In genomic region chr1:77582905-77583304, GRCh38 we compare ENCODE assay signal across 22 cellular contexts.
DNase-seq lines count a peak whose midpoint lies in the region; ATAC-seq lines count a peak whose summit lies in the region.
"Had no signal": no experiment of that assay in that cellular context is flagged by ENCODE, and none has a peak within 500 bp of the region (broad histone marks: within the 10 kb centered on the region; RNA-seq: fewer than 3 reads in every experiment).

No MANE protein-coding gene starts in this region.

- DNase-seq in NCI-H128 (lab: John Stamatoyannopoulos, UW; ENCODE audit: unreplicated experiment) (no peak), NCI-H2227 treated with DMSO at 0.1 percent for 48 hours (lab: John Stamatoyannopoulos, UW) (no peak)
- DNase-seq: activated CD4-positive, alpha-beta memory T cell treated with anti-CD3 and anti-CD28 coated beads for 36 hours; activated CD4-positive, CD25-positive, alpha-beta regulatory T cell; activated naive CD4-positive, alpha-beta T cell; amniotic stem cell; CD8-positive, alpha-beta T cell; dermis blood vessel endothelial cell; DMS53; GF-D8; hypothalamus; IMR-90; NCI-H146; NCI-H524 treated with DMSO at 0.1 percent for 48 hours; stimulated activated CD4-positive, alpha-beta T cell treated with anti-CD3 and anti-CD28 coated beads, Interleukin-4, amount 100 ng/mL, for 4 hours; T-helper 9 cell; upper lobe of left lung had no signal

- ATAC-seq in GM18870 (IDR thresholded peaks at IDR 0.05; ENCODE audit: unreplicated experiment) (peak; percentile 65), GM21576 (IDR thresholded peaks at IDR 0.05; ENCODE audit: unreplicated experiment) (peak; percentile 72), HG03354 (IDR thresholded peaks at IDR 0.05; ENCODE audit: poor library complexity, severe bottlenecking, unreplicated experiment) (peak; percentile 76), HG03439 (IDR thresholded peaks at IDR 0.05; ENCODE audit: unreplicated experiment) (no peak), HG03139 (IDR thresholded peaks at IDR 0.05; ENCODE audit: unreplicated experiment) (no peak)
- ATAC-seq: CD8-positive, alpha-beta T cell had no signal

Comparison
In these comparisons a context has a peak if more than half of its experiments do, and no peak if none do; other contexts are left out.
1. ATAC-seq: peak in GM18870 (single experiment), GM21576 (single experiment) and HG03354 (single experiment); none in HG03439 (single experiment) and HG03139 (single experiment).